ENCODE assay signal across 23 cellular contexts in genomic region chr12:112901271-112901670, GRCh38. TPM values are rescaled to one million over a fixed set of nuclear protein-coding genes. Genes with fewer than 3 reads are reported as not detected.
DNase-seq lines count a peak whose midpoint lies in the region; ATAC-seq and TF ChIP-seq lines count a peak whose summit lies in the region.
"Had no signal": no experiment of that assay in that cellular context is flagged by ENCODE, and none has a peak within 500 bp of the region (broad histone marks: within the 10 kb centered on the region; RNA-seq: fewer than 3 reads in every experiment).

No MANE protein-coding gene starts in this region.

- H3K9me3 ChIP-seq in mucosa of descending colon (no peaks in the 10 kb centered on the region), tibial nerve (no peaks in the 10 kb centered on the region)
- H3K9me3 ChIP-seq: psoas muscle, SJCRH30, testis had no signal

- no peak overlapping the region for H3K27ac Mint-ChIP-seq in stimulated activated naive CD8-positive, alpha-beta T cell treated with anti-CD3 and anti-CD28 coated beads, Interleukin-15, amount 100 ng/mL, for 72 hours
- H3K27ac Mint-ChIP-seq: activated naive CD8-positive, alpha-beta T cell; activated T-helper 2 cell treated with anti-CD3 and anti-CD28 coated beads, Interferon-gamma antibody, Interleukin-2, Interleukin-4, amounts not matched to agents 10 μg/mL and 5 μg/mL and 100 μg/mL, durations not matched to agents 14 hours and 24 hours and 36 hours had no signal

- H3K4me3 ChIP-seq in mucosa of descending colon (no peak overlapping the region), tibial nerve (no peak overlapping the region)
- H3K4me3 ChIP-seq: psoas muscle, SJCRH30, skin epidermis, testis had no signal

- peak; percentile 60 for ATAC-seq in mucosa of descending colon
- no peak for ATAC-seq in stimulated activated naive CD8-positive, alpha-beta T cell treated with anti-CD3 and anti-CD28 coated beads, Interleukin-15, amount 100 ng/mL, for 72 hours
- ATAC-seq: psoas muscle; stimulated activated effector memory CD8-positive, alpha-beta T cell treated with anti-CD3 and anti-CD28 coated beads, Interleukin-12 subunit alpha, Interleukin-12 subunit beta, amount 100 ng/mL, for 72 hours had no signal

- H3K27me3 Mint-ChIP-seq in stimulated activated naive CD8-positive, alpha-beta T cell treated with anti-CD3 and anti-CD28 coated beads, Interleukin-15, amount 100 ng/mL, for 72 hours = peaks cover 12% of the 10 kb centered on the region

- intact Hi-C loops in mucosa of descending colon (cut with DNase I, micrococcal nuclease) = no loop called here

- peaks cover 24% of the 10 kb centered on the region for H3K4me1 Mint-ChIP-seq in stimulated activated naive CD8-positive, alpha-beta T cell treated with anti-CD3 and anti-CD28 coated beads, Interleukin-15, amount 100 ng/mL, for 72 hours

- no peak for TF ChIP-seq POLR2A in tibial nerve (IDR thresholded peaks at IDR 0.05)

- no peaks in the 10 kb centered on the region for H3K27me3 ChIP-seq in tibial nerve
- H3K27me3 ChIP-seq: testis had no signal

- peaks cover 35% of the 10 kb centered on the region for H3K4me1 ChIP-seq in mucosa of descending colon (ENCODE audit: low read depth)
- H3K4me1 ChIP-seq in tibial nerve = peaks cover 0 to 25% (median 22%) of the 10 kb centered on the region in 4 donors
- H3K4me1 ChIP-seq: foreskin keratinocyte, psoas muscle, SJCRH30 had no signal

- H3K9me3 Mint-ChIP-seq in stimulated activated naive CD8-positive, alpha-beta T cell treated with anti-CD3 and anti-CD28 coated beads, Interleukin-15, amount 100 ng/mL, for 72 hours = no peaks in the 10 kb centered on the region
- H3K9me3 Mint-ChIP-seq: activated T-helper 2 cell treated with anti-CD3 and anti-CD28 coated beads, Interferon-gamma antibody, Interleukin-2, Interleukin-4, amounts not matched to agents 10 μg/mL and 5 μg/mL and 100 μg/mL, durations not matched to agents 14 hours and 24 hours and 36 hours; central memory CD8-positive, alpha-beta T cell; stimulated activated effector memory CD8-positive, alpha-beta T cell treated with anti-CD3 and anti-CD28 coated beads, Interleukin-12 subunit alpha, Interleukin-12 subunit beta, amount 100 ng/mL, for 72 hours had no signal

- H3K4me3 Mint-ChIP-seq in stimulated activated naive CD8-positive, alpha-beta T cell treated with anti-CD3 and anti-CD28 coated beads, Interleukin-15, amount 100 ng/mL, for 72 hours = no peak overlapping the region
- H3K4me3 Mint-ChIP-seq: activated naive CD8-positive, alpha-beta T cell; central memory CD8-positive, alpha-beta T cell; stimulated activated effector memory CD8-positive, alpha-beta T cell treated with anti-CD3 and anti-CD28 coated beads, Interleukin-12 subunit alpha, Interleukin-12 subunit beta, amount 100 ng/mL, for 72 hours had no signal

- TF ChIP-seq CTCF in mucosa of descending colon (IDR thresholded peaks at IDR 0.05) = no peak
- TF ChIP-seq CTCF in tibial nerve (IDR thresholded peaks at IDR 0.05) = no peak

- TF ChIP-seq EP300 in tibial nerve (IDR thresholded peaks at IDR 0.05) = no peak

- H3K36me3 ChIP-seq in mucosa of descending colon (ENCODE audit: low read depth) (no peaks in the 10 kb centered on the region), tibial nerve (no peaks in the 10 kb centered on the region)
- H3K36me3 ChIP-seq: SJCRH30 had no signal

- DNase-seq in DMS 273 (lab: John Stamatoyannopoulos, UW; ENCODE audit: unreplicated experiment) = peak; percentile 76
- DNase-seq in DMS 273 treated with DMSO at 0.1 percent for 48 hours (lab: John Stamatoyannopoulos, UW) = no peak
- peak; percentile 87 for DNase-seq in NCI-H1092 (lab: John Stamatoyannopoulos, UW)
- DNase-seq in RPMI8226 = peak; percentile 52
- peak; percentile 78 to 81 (median 79) for DNase-seq in mucosa of descending colon
- no peak for DNase-seq in cerebellar nuclear complex (lab: John Stamatoyannopoulos, UW)
- no peak for DNase-seq in stimulated activated naive CD8-positive, alpha-beta T cell treated with anti-CD3 and anti-CD28 coated beads, Interleukin-15, amount 100 ng/mL, for 72 hours
- DNase-seq in tibial nerve (ENCODE audit: low spot score in 2 of 2) = no peak
- DNase-seq: activated CD4-positive, alpha-beta T cell treated with anti-CD3 and anti-CD28 coated beads for 48 hours; effector CD4-positive, alpha-beta T cell; foreskin keratinocyte; NCI-H187 treated with DMSO at 0.1 percent for 48 hours; psoas muscle; SJCRH30; stimulated activated CD4-positive, alpha-beta T cell treated with anti-CD3 and anti-CD28 coated beads, Interleukin-2, amount 100 ng/mL, for 24 hours; T-helper 1 cell; testis had no signal

- H3K27ac ChIP-seq in tibial nerve = no peak overlapping the region
- H3K27ac ChIP-seq: 22Rv1, foreskin keratinocyte, psoas muscle, SJCRH30, skin epidermis, testis had no signal

- WGBS in tibial nerve, 2 donors = 78 to 100% methylated on average over 2 of the region's 2 CpGs

RNA-seq across cellular contexts. Expression of gene OAS1, which starts 5.5 kb away (rescaled TPM):
- total RNA-seq in mucosa of descending colon (100 to 1,000 TPM in 2 of 3 donors, 10 to 100 TPM in 1; 67.9 to 162 (median 103) TPM), tibial nerve (10 to 100 TPM in 2 of 4 donors, 1 to 10 TPM in 2; 8.2 to 22.8 (median 11.3) TPM)
- total RNA-seq: SJCRH30 had no signal

RNA-seq across cellular contexts. Expression of gene OAS3, which starts 37.0 kb away (rescaled TPM):
- total RNA-seq in mucosa of descending colon (10 to 100 TPM; 14.8 to 27.4 (median 22.3) TPM), tibial nerve (10 to 100 TPM in 2 of 4 donors, 1 to 10 TPM in 2; 5.7 to 16.5 (median 11.3) TPM)

Comparison
In these comparisons a context has a peak if more than half of its experiments do, and no peak if none do; other contexts are left out.
1. DNase-seq: peak in DMS 273 (single experiment), NCI-H1092 (single experiment), RPMI8226 (single experiment) and mucosa of descending colon (3 of 3); none in DMS 273 treated with DMSO at 0.1 percent for 48 hours (single experiment), cerebellar nuclear complex (0 of 2), stimulated activated naive CD8-positive, alpha-beta T cell treated with anti-CD3 and anti-CD28 coated beads, Interleukin-15, amount 100 ng/mL, for 72 hours (0 of 2) and tibial nerve (0 of 2).